8 cellular contexts compared by ENCODE assay signal in genomic region chr2:69386789-69387734, GRCh38. TPM values are rescaled to one million over a fixed set of nuclear protein-coding genes. Genes with fewer than 3 reads are reported as not detected.
A peak's percentile ranks its signal among the peaks of the same experiment; 100 is the strongest.
DNase-seq lines count a peak whose midpoint lies in the region; ATAC-seq lines count a peak whose summit lies in the region.

Gene GFPT1 (minus strand): TSS chr2:69387227. CDS start chr2:69387071, 156 bp downstream.

- WGBS in mesodermal cell (ENCODE audit: insufficient coverage in 2 of 2), 2 experiments, result 1 to 2% methylated on average over 31 to 76 of the region's 97 CpGs

- ATAC-seq in GM21390 (IDR thresholded peaks at IDR 0.05; ENCODE audit: unreplicated experiment), result peak; percentile 82

- H3K27me3 ChIP-seq in HUES48 (ENCODE audit: control insufficient read depth, insufficient read depth, low read length) (no peaks in the 10 kb centered on the region), NT2/D1 (ENCODE audit: insufficient read depth, insufficient read length) (no peaks in the 10 kb centered on the region), endocrine pancreas (ENCODE audit: control insufficient read depth, insufficient read depth, low read length) (no peaks in the 10 kb centered on the region)

- H3K9me3 ChIP-seq in HUES48 (ENCODE audit: control insufficient read depth, insufficient read depth, low read length) (no peaks in the 10 kb centered on the region), NT2/D1 (ENCODE audit: insufficient read depth, low read length) (no peaks in the 10 kb centered on the region), endocrine pancreas (ENCODE audit: control insufficient read depth, low read length) (no peaks in the 10 kb centered on the region), mesodermal cell (ENCODE audit: control insufficient read depth, low read length) (no peaks in the 10 kb centered on the region)

- H3K27ac ChIP-seq in HUES48 (ENCODE audit: low read depth, low read length), result peak within 1 kb of the TSS; percentile 78
- peak within 1 kb of the TSS; percentile 96 for H3K27ac ChIP-seq in mesodermal cell (ENCODE audit: low read depth, low read length, severe bottlenecking)

- H3K4me3 ChIP-seq in HUES48 (ENCODE audit: low read depth, low read length) (peak within 1 kb of the TSS; percentile 91), NT2/D1 (ENCODE audit: insufficient read length, low read depth) (peak within 1 kb of the TSS; percentile 55), endocrine pancreas (ENCODE audit: control insufficient read depth, insufficient read depth, low read length) (peak within 1 kb of the TSS; percentile 96), mesodermal cell (ENCODE audit: extremely low read depth, insufficient read depth, low read length, poor library complexity, severe bottlenecking) (peak within 1 kb of the TSS; percentile 91)

- H3K36me3 ChIP-seq in HUES48 (ENCODE audit: control insufficient read depth, insufficient read depth, low read length) (peaks cover 7% of the 10 kb centered on the region), NT2/D1 (ENCODE audit: insufficient read depth, insufficient read length, low read length) (no peaks in the 10 kb centered on the region), endocrine pancreas (ENCODE audit: control insufficient read depth, insufficient read depth, low read length) (no peaks in the 10 kb centered on the region), mesodermal cell (ENCODE audit: control insufficient read depth, insufficient read depth, low read length) (peaks cover 17% of the 10 kb centered on the region)

- H3K9ac ChIP-seq in HUES48 (ENCODE audit: low read depth, low read length) (peak within 1 kb of the TSS; percentile 65), NT2/D1 (ENCODE audit: insufficient read length, low read depth) (peak within 1 kb of the TSS; percentile 83), endocrine pancreas (ENCODE audit: control insufficient read depth, insufficient read depth, low read length) (peak within 1 kb of the TSS; percentile 69)

- peak; percentile 91 for DNase-seq in COR-L47 (lab: John Stamatoyannopoulos, UW)
- DNase-seq in NT2/D1 (ENCODE audit: low read depth, low spot score), result peak; percentile 77
- DNase-seq in activated CD8-positive, alpha-beta memory T cell treated with anti-CD3 and anti-CD28 coated beads, Interleukin-2, amount 50 U/mL, for 1 hour (ENCODE audit: extremely low read depth), result peak; percentile 54
- DNase-seq in stimulated activated CD8-positive, alpha-beta memory T cell treated with anti-CD3 and anti-CD28 coated beads, Interleukin-15, amount 100 ng/mL, for 24 hours (ENCODE audit: low read depth), result peak; percentile 79

- H3K4me1 ChIP-seq in HUES48 (ENCODE audit: control insufficient read depth, insufficient read depth, low read length) (peaks cover 16% of the 10 kb centered on the region), NT2/D1 (ENCODE audit: insufficient read depth, insufficient read length) (no peaks in the 10 kb centered on the region), endocrine pancreas (ENCODE audit: control insufficient read depth, insufficient read depth, low read length) (peaks cover 9% of the 10 kb centered on the region), mesodermal cell (ENCODE audit: control insufficient read depth, insufficient read depth, low read length, poor library complexity, severe bottlenecking) (peaks cover 4% of the 10 kb centered on the region)

RNA-seq across cellular contexts. Expression of gene GFPT1, which starts in this region (rescaled TPM):
- 41.8 TPM for polyA plus RNA-seq in mesodermal cell (2013, experiment 1 of 2)
- polyA plus RNA-seq in mesodermal cell (2013, experiment 2 of 2), result 42.1 TPM

Comparison
In these comparisons a context has a peak if more than half of its experiments do, and no peak if none do; other contexts are left out.
1. Peak in every context shown above with its lines: DNase-seq, ATAC-seq, H3K4me3 ChIP-seq and H3K27ac ChIP-seq.